ENCODE assay signal across 15 cellular contexts in genomic region chr1:119602169-119602568, GRCh38. TPM values are rescaled to one million over a fixed set of nuclear protein-coding genes. Genes with fewer than 3 reads are reported as not detected.
DNase-seq lines count a peak whose midpoint lies in the region; ATAC-seq lines count a peak whose summit lies in the region.
"Had no signal": no experiment of that assay in that cellular context is flagged by ENCODE, and none has a peak within 500 bp of the region (broad histone marks: within the 10 kb centered on the region; RNA-seq: fewer than 3 reads in every experiment).

No MANE protein-coding gene starts in this region.

- H2AFZ ChIP-seq in trophoblast cell (ENCODE audit: insufficient read depth, low read length, poor library complexity) = no peak overlapping the region
- H2AFZ ChIP-seq: GM23338 had no signal

- H4K91ac ChIP-seq in trophoblast cell (ENCODE audit: low read depth, low read length) = no peak overlapping the region

- ATAC-seq in left lobe of liver (peak; percentile 42), HG02938 (IDR thresholded peaks at IDR 0.05; ENCODE audit: unreplicated experiment) (no peak), GM21786 (IDR thresholded peaks at IDR 0.05; ENCODE audit: unreplicated experiment) (no peak)
- ATAC-seq: GM23338 had no signal

- H3K9ac ChIP-seq in trophoblast cell (ENCODE audit: low read length) = no peak overlapping the region

- no peak overlapping the region for H3K27ac ChIP-seq in trophoblast cell (ENCODE audit: low read depth, low read length)

- H2BK5ac ChIP-seq in trophoblast cell (ENCODE audit: low read depth, low read length, poor library complexity) = no peak overlapping the region

- H4K12ac ChIP-seq in trophoblast cell (ENCODE audit: low read depth, low read length) = no peak overlapping the region

- no peaks in the 10 kb centered on the region for H3K9me3 ChIP-seq in trophoblast cell (ENCODE audit: insufficient read depth, low read depth, low read length)
- H3K9me3 ChIP-seq: BE2C, Caco-2 had no signal

- no peak overlapping the region for H4K8ac ChIP-seq in trophoblast cell (ENCODE audit: low read depth, low read length)

- H3K4ac ChIP-seq in trophoblast cell (ENCODE audit: low read depth, low read length) = no peak overlapping the region

- WGBS in trophoblast cell (ENCODE audit: extremely low coverage, insufficient coverage, insufficient read length) = no CpG with 5 or more reads among the region's 2 CpGs

- no peaks in the 10 kb centered on the region for H3K27me3 ChIP-seq in trophoblast cell (ENCODE audit: insufficient read depth, low read length)
- H3K27me3 ChIP-seq: BE2C had no signal

- no peak overlapping the region for H3K18ac ChIP-seq in trophoblast cell (ENCODE audit: low read length)

- no peak overlapping the region for H3K14ac ChIP-seq in trophoblast cell (ENCODE audit: low read length)

- no peak overlapping the region for H2BK120ac ChIP-seq in trophoblast cell (ENCODE audit: insufficient read depth, low read length, poor library complexity)

- no peak overlapping the region for H3K23ac ChIP-seq in trophoblast cell (ENCODE audit: low read length)

- no peak overlapping the region for H2AK5ac ChIP-seq in trophoblast cell (ENCODE audit: low read length)

- no peaks in the 10 kb centered on the region for H3K36me3 ChIP-seq in trophoblast cell (ENCODE audit: control insufficient read depth in 1 of 2, insufficient read depth in 2 of 2, low read length in 2 of 2)
- H3K36me3 ChIP-seq: BE2C had no signal

- DNase-seq in amniotic epithelial cell (ENCODE audit: low read depth) (peak; percentile 21), left lobe of liver (ENCODE audit: low spot score) (no peak), trophoblast cell (no peak), kidney glomerular epithelial cell (lab: John Stamatoyannopoulos, UW) (no peak)
- DNase-seq: ACHN; BE2C; C1 segment of cervical spinal cord; Caco-2; CD4-positive, CD25-positive, alpha-beta regulatory T cell; CD8-positive, alpha-beta memory T cell; HCEC 1CT; HFFc6 had no signal

- H3K4me2 ChIP-seq in trophoblast cell (ENCODE audit: low read length) = no peak overlapping the region
- H3K4me2 ChIP-seq: GM23338 had no signal

- H3K4me3 ChIP-seq in trophoblast cell (ENCODE audit: low read depth, low read length) = no peak overlapping the region
- H3K4me3 ChIP-seq: GM23338 had no signal

- H3K4me1 ChIP-seq in trophoblast cell (ENCODE audit: control insufficient read depth in 1 of 2, insufficient read depth in 2 of 2, low read length in 2 of 2) = peaks cover 3 to 11% of the 10 kb centered on the region in 2 experiments
- H3K4me1 ChIP-seq: BE2C, Caco-2 had no signal

- H3K79me2 ChIP-seq in trophoblast cell (ENCODE audit: control insufficient read depth, insufficient read depth, low read length, poor library complexity) = no peaks in the 10 kb centered on the region

- H2BK12ac ChIP-seq in trophoblast cell (ENCODE audit: low read length) = peak overlapping the region; percentile 50

- H3K79me1 ChIP-seq in trophoblast cell (ENCODE audit: low read length) = peaks cover 5% of the 10 kb centered on the region

RNA-seq across cellular contexts. Expression of gene ZNF697, which starts 45.9 kb away (rescaled TPM):
- total RNA-seq in left lobe of liver = 3.6 TPM
- polyA plus RNA-seq in trophoblast cell (2013) = 14.6 and 15.5 TPM in 2 replicates
- total RNA-seq: CD4-positive, CD25-positive, alpha-beta regulatory T cell had no signal
- polyA plus RNA-seq: CD4-positive, CD25-positive, alpha-beta regulatory T cell; CD8-positive, alpha-beta memory T cell had no signal
